ENCODE assay signal across 10 cellular contexts in genomic region chr9:21182810-21183736, GRCh38. TPM values are rescaled to one million over a fixed set of nuclear protein-coding genes. Genes with fewer than 3 reads are reported as not detected.
DNase-seq lines count a peak whose midpoint lies in the region; ATAC-seq lines count a peak whose summit lies in the region.
"Not testable (repeated sequence)": the region's sequence is repeated elsewhere in the genome, so short reads cannot be mapped to it uniquely, and the experiment has no call there.
"Had no signal": no experiment of that assay in that cellular context is flagged by ENCODE, and none has a peak within 500 bp of the region (broad histone marks: within the 10 kb centered on the region; RNA-seq: fewer than 3 reads in every experiment).

No MANE protein-coding gene starts in this region.

- H3K4me1 Mint-ChIP-seq in activated CD4-positive, alpha-beta memory T cell treated with anti-CD3 and anti-CD28 coated beads, Interleukin-2, amount 10 ng/mL, durations not matched to agents 7 days and 5 days = not testable (repeated sequence)

- H3K9me3 Mint-ChIP-seq in activated CD4-positive, alpha-beta memory T cell treated with anti-CD3 and anti-CD28 coated beads, Interleukin-2, amount 10 ng/mL, durations not matched to agents 7 days and 5 days = not testable (repeated sequence)

- peaks cover 18% of the 10 kb centered on the region for H3K27me3 Mint-ChIP-seq in activated CD4-positive, alpha-beta memory T cell treated with anti-CD3 and anti-CD28 coated beads, Interleukin-2, amount 10 ng/mL, durations not matched to agents 7 days and 5 days

- not testable (repeated sequence) for H3K27ac Mint-ChIP-seq in activated CD4-positive, alpha-beta memory T cell treated with anti-CD3 and anti-CD28 coated beads, Interleukin-2, amount 10 ng/mL, durations not matched to agents 7 days and 5 days

- CTCF ChIA-PET in activated CD4-positive, alpha-beta memory T cell treated with anti-CD3 and anti-CD28 coated beads, Interleukin-2, amount 10 ng/mL, durations not matched to agents 7 days and 5 days (lab: Charles Lee) = interaction anchor here (0.6 to 3.8 kb wide), 23 partner anchors 9 to 605 kb away, joined by 3 to 21 read pairs (median 4); partner anchors contain the start of gene IFNA21

- ATAC-seq in GM18498 (IDR thresholded peaks at IDR 0.05; ENCODE audit: unreplicated experiment) = peak; percentile 97
- ATAC-seq in GM21619 (IDR thresholded peaks at IDR 0.05; ENCODE audit: unreplicated experiment) = peak; percentile 93
- peak; percentile 98 for ATAC-seq in HG03159 (IDR thresholded peaks at IDR 0.05; ENCODE audit: unreplicated experiment)
- peak; percentile 64 for ATAC-seq in esophagus mucosa

- H3K36me3 Mint-ChIP-seq in activated CD4-positive, alpha-beta memory T cell treated with anti-CD3 and anti-CD28 coated beads, Interleukin-2, amount 10 ng/mL, durations not matched to agents 7 days and 5 days (ENCODE audit: low read depth) = not testable (repeated sequence)

- DNase-seq in A172 (ENCODE audit: low spot score) = peak; percentile 2
- peak; percentile 13 for DNase-seq in NCI-H460 (ENCODE audit: extremely low read depth, low read depth)
- peak; percentile 37 for DNase-seq in activated CD4-positive, alpha-beta memory T cell treated with anti-CD3 and anti-CD28 coated beads, Interleukin-2, amount 10 ng/mL, durations not matched to agents 7 days and 5 days
- DNase-seq in medulla oblongata (ENCODE audit: extremely low spot score) = peak; percentile 55

- POLR2A ChIA-PET in activated CD4-positive, alpha-beta memory T cell treated with anti-CD3 and anti-CD28 coated beads, Interleukin-2, amount 10 ng/mL, durations not matched to agents 7 days and 5 days (lab: Charles Lee) = not testable (repeated sequence)

- not testable (repeated sequence) for H3K4me3 Mint-ChIP-seq in activated CD4-positive, alpha-beta memory T cell treated with anti-CD3 and anti-CD28 coated beads, Interleukin-2, amount 10 ng/mL, durations not matched to agents 7 days and 5 days

RNA-seq across cellular contexts. Expression of gene IFNA4, which starts 4.3 kb away (rescaled TPM):
- not detected in 2 replicates for total RNA-seq in A172 (2014; rRNA removed; shearing (Covaris generic))
- total RNA-seq in NCI-H460 (2014; rRNA removed; shearing (Covaris generic)) = not detected in 2 replicates
- polyA plus RNA-seq in NCI-H460 (2014; cell fraction: nucleus; rRNA removed) = not detected in 2 replicates
- total RNA-seq in activated CD4-positive, alpha-beta memory T cell treated with anti-CD3 and anti-CD28 coated beads, Interleukin-2, amount 10 ng/mL, durations not matched to agents 7 days and 5 days = not detected
- total RNA-seq in esophagus mucosa = not detected
- total RNA-seq: aorta, vagina had no signal
- polyA plus RNA-seq: aorta had no signal

RNA-seq across cellular contexts. Expression of gene IFNA21, which starts 16.6 kb away (rescaled TPM):
- not detected in 2 replicates for total RNA-seq in A172 (2014; rRNA removed; shearing (Covaris generic))
- total RNA-seq in NCI-H460 (2014; rRNA removed; shearing (Covaris generic)) = not detected in 2 replicates
- polyA plus RNA-seq in NCI-H460 (2014; cell fraction: nucleus; rRNA removed) = not detected in 2 replicates
- total RNA-seq in activated CD4-positive, alpha-beta memory T cell treated with anti-CD3 and anti-CD28 coated beads, Interleukin-2, amount 10 ng/mL, durations not matched to agents 7 days and 5 days = not detected
- not detected for total RNA-seq in esophagus mucosa
- total RNA-seq: aorta, vagina had no signal
- polyA plus RNA-seq: aorta had no signal

RNA-seq across cellular contexts. Expression of gene IFNA7, which starts 18.9 kb away (rescaled TPM):
- total RNA-seq in A172 (2014; rRNA removed; shearing (Covaris generic)) = not detected in 2 replicates
- total RNA-seq in NCI-H460 (2014; rRNA removed; shearing (Covaris generic)) = not detected in 2 replicates
- not detected in 2 replicates for polyA plus RNA-seq in NCI-H460 (2014; cell fraction: nucleus; rRNA removed)
- total RNA-seq in activated CD4-positive, alpha-beta memory T cell treated with anti-CD3 and anti-CD28 coated beads, Interleukin-2, amount 10 ng/mL, durations not matched to agents 7 days and 5 days = not detected
- not detected for total RNA-seq in esophagus mucosa
- total RNA-seq: aorta, vagina had no signal
- polyA plus RNA-seq: aorta had no signal

RNA-seq across cellular contexts. Expression of gene IFNA10, which starts 23.9 kb away (rescaled TPM):
- total RNA-seq in A172 (2014; rRNA removed; shearing (Covaris generic)) = not detected in 2 replicates
- total RNA-seq in NCI-H460 (2014; rRNA removed; shearing (Covaris generic)) = not detected in 2 replicates
- polyA plus RNA-seq in NCI-H460 (2014; cell fraction: nucleus; rRNA removed) = not detected in 2 replicates
- total RNA-seq in activated CD4-positive, alpha-beta memory T cell treated with anti-CD3 and anti-CD28 coated beads, Interleukin-2, amount 10 ng/mL, durations not matched to agents 7 days and 5 days = not detected
- not detected for total RNA-seq in esophagus mucosa
- total RNA-seq: aorta, vagina had no signal
- polyA plus RNA-seq: aorta had no signal

RNA-seq across cellular contexts. Expression of gene IFNA16, which starts 34.0 kb away (rescaled TPM):
- total RNA-seq in A172 (2014; rRNA removed; shearing (Covaris generic)) = not detected in 2 replicates
- not detected in 2 replicates for total RNA-seq in NCI-H460 (2014; rRNA removed; shearing (Covaris generic))
- polyA plus RNA-seq in NCI-H460 (2014; cell fraction: nucleus; rRNA removed) = not detected in 2 replicates
- total RNA-seq in activated CD4-positive, alpha-beta memory T cell treated with anti-CD3 and anti-CD28 coated beads, Interleukin-2, amount 10 ng/mL, durations not matched to agents 7 days and 5 days = not detected
- total RNA-seq in esophagus mucosa = not detected
- total RNA-seq: aorta, vagina had no signal
- polyA plus RNA-seq: aorta had no signal

Comparison
In these comparisons a context has a peak if more than half of its experiments do, and no peak if none do; other contexts are left out.
1. Peak in every context shown above with its lines: DNase-seq and ATAC-seq.
2. DNase-seq: peak in every context shown above with its lines; median percentile 55 in medulla oblongata; 37 in activated CD4-positive, alpha-beta memory T cell treated with anti-CD3 and anti-CD28 coated beads, Interleukin-2, amount 10 ng/mL, durations not matched to agents 7 days and 5 days; 13 in NCI-H460; 2 in A172.